10 cellular contexts compared by ENCODE assay signal in genomic region chr14:75861161-75861621, GRCh38.
DNase-seq lines count a peak whose midpoint lies in the region; ATAC-seq and TF ChIP-seq lines count a peak whose summit lies in the region.
"Had no signal": no experiment of that assay in that cellular context is flagged by ENCODE, and none has a peak within 500 bp of the region (broad histone marks: within the 10 kb centered on the region; RNA-seq: fewer than 3 reads in every experiment).

No MANE protein-coding gene starts in this region.

- H3K9me3 ChIP-seq in IMR-90 (ENCODE audit: control insufficient read depth, insufficient read depth, low read length) (no peaks in the 10 kb centered on the region), left lung (no peaks in the 10 kb centered on the region)

- CTCF ChIA-PET in IMR-90 (lab: Yijun Ruan, JAX), result interaction anchor here (1.7 kb wide), 1 partner anchor 23 kb away, joined by 4 read pairs; no protein-coding TSS in a partner anchor

- peak overlapping the region; percentile 16 for H2BK5ac ChIP-seq in IMR-90 (ENCODE audit: low read depth, low read length, poor library complexity, severe bottlenecking)

- no peak overlapping the region for H2AK9ac ChIP-seq in IMR-90 (replicated peaks; ENCODE audit: low read depth, low read length, poor library complexity)

- H3K36me3 ChIP-seq in IMR-90 (ENCODE audit: control insufficient read depth, insufficient read depth, low read length) (no peaks in the 10 kb centered on the region), left lung (no peaks in the 10 kb centered on the region)

- peak overlapping the region; percentile 50; the same call in 1 of the 2 replicates for H3K27ac ChIP-seq in IMR-90 (ENCODE audit: insufficient read depth, low read length)
- peak overlapping the region in 1 of 2 donors; percentile 6 for H3K27ac ChIP-seq in left lung

- H4K20me1 ChIP-seq in IMR-90 (ENCODE audit: insufficient read depth, low read length), result no peaks in the 10 kb centered on the region

- peaks cover 8% of the 10 kb centered on the region for H3K9me1 ChIP-seq in IMR-90 (ENCODE audit: insufficient read depth, low read length)

- POLR2A ChIA-PET in IMR-90 (lab: Charles Lee; ENCODE audit: unreplicated experiment), result no interaction called here

- no peak for TF ChIP-seq POLR2A in IMR-90 (IDR thresholded peaks at IDR 0.05; ENCODE audit: low read depth, low read length)

- H4K5ac ChIP-seq in IMR-90 (ENCODE audit: low read depth, low read length), result no peak overlapping the region

- no peaks in the 10 kb centered on the region; a peak in 1 of 4 replicates for H3K79me1 ChIP-seq in IMR-90 (ENCODE audit: low read depth in 1 of 2, low read length in 2 of 2)

- no peak overlapping the region for H2AK5ac ChIP-seq in IMR-90 (ENCODE audit: low read depth, low read length)

- peak; percentile 23 for DNase-seq in AG08396 (ENCODE audit: low spot score)
- DNase-seq in IMR-90, result peak; percentile 87
- DNase-seq in cerebellum (ENCODE audit: low spot score), result peak; percentile 10
- DNase-seq in left lung, result no peak
- DNase-seq in NCI-H2107 (lab: John Stamatoyannopoulos, UW), result no peak
- DNase-seq in activated naive CD4-positive, alpha-beta T cell treated with anti-CD3 and anti-CD28 coated beads, Interleukin-2, amount 50 U/mL, for 16 hours, result no peak
- no peak for DNase-seq in SKM-1 (lab: John Stamatoyannopoulos, UW; ENCODE audit: unreplicated experiment)
- DNase-seq: activated effector memory CD4-positive, alpha-beta T cell treated with Interleukin-2 at 50 U/mL for 16 hours; stimulated activated CD4-positive, alpha-beta T cell treated with anti-CD3 and anti-CD28 coated beads, Interleukin-2, amount 100 ng/mL, for 48 hours had no signal

- in situ Hi-C loops in IMR-90 (cut with MboI; ENCODE audit: low sequenced_read_pairs), result no loop called here

- H3K14ac ChIP-seq in IMR-90 (replicated peaks; ENCODE audit: low read depth, low read length), result peak overlapping the region; percentile 3; the same call in 1 of the 2 replicates

- H3K56ac ChIP-seq in IMR-90 (ENCODE audit: extremely low read depth, insufficient read depth, low read length), result no peak overlapping the region

- H3K9ac ChIP-seq in IMR-90 (ENCODE audit: low read depth, low read length), result no peak overlapping the region

- ATAC-seq in IMR-90 (ENCODE audit: low read depth) (peak; percentile 65), left lung (peak; percentile 96), HG03039 (IDR thresholded peaks at IDR 0.05; ENCODE audit: unreplicated experiment) (no peak)

- H3K27me3 ChIP-seq in IMR-90 (ENCODE audit: control insufficient read depth, insufficient read depth, low read length), result no peaks in the 10 kb centered on the region
- no peaks in the 10 kb centered on the region for H3K27me3 ChIP-seq in left lung

- peak overlapping the region; percentile 22; the same call in 1 of the 2 replicates for H3K4ac ChIP-seq in IMR-90 (ENCODE audit: low read depth, low read length)

- no TSS peak for BruUV-seq in IMR-90 (replicated peaks; lab: Mats Ljungman, UMichigan)

- intact Hi-C loops in IMR-90 (cut with micrococcal nuclease) (no loop called here), left lung (cut with DNase I) (no loop called here)

- H3K18ac ChIP-seq in IMR-90 (ENCODE audit: low read depth, low read length), result no peak overlapping the region; the same call in 1 of the 2 replicates

- H3K4me2 ChIP-seq in IMR-90 (ENCODE audit: low read depth, low read length), result peak overlapping the region; percentile 63

- H2AFZ ChIP-seq in IMR-90 (replicated peaks; ENCODE audit: low read length, poor library complexity), result peak overlapping the region; percentile 58

- H4K91ac ChIP-seq in IMR-90 (ENCODE audit: insufficient read depth, low read depth, low read length), result no peak overlapping the region

- 0% methylated on average over 1 of the region's 4 CpGs; no CpG with 5 or more reads in 1 of the 2 experiments for WGBS in IMR-90 (ENCODE audit: extremely low coverage in 2 of 2, insufficient read length in 1 of 2), 2 experiments

- dilution Hi-C loops in IMR-90 (cut with HindIII; ENCODE audit: low sequenced_read_pairs, unreplicated experiment), result no loop called here

- H3K23ac ChIP-seq in IMR-90 (ENCODE audit: low read depth, low read length), result peak overlapping the region; percentile 41; the same call in 1 of the 2 replicates

- H4K8ac ChIP-seq in IMR-90 (ENCODE audit: low read depth in 2 of 2, low read length in 2 of 2), result peak overlapping the region in 1 of 2 experiments; percentile 21; a peak in 1 of 4 replicates

- H2BK20ac ChIP-seq in IMR-90 (ENCODE audit: low read depth, low read length), result peak overlapping the region; percentile 24; the same call in 1 of the 2 replicates

- H3K4me1 ChIP-seq in IMR-90 (ENCODE audit: control insufficient read depth, insufficient read depth, low read length) (peaks cover 17% of the 10 kb centered on the region), left lung (peaks cover 0 to 7% of the 10 kb centered on the region in 2 donors)

- H2BK120ac ChIP-seq in IMR-90 (ENCODE audit: low read depth, low read length), result peak overlapping the region; percentile 63; the same call in 1 of the 2 replicates

- TF ChIP-seq CTCF in IMR-90 (conservative IDR thresholded peaks at IDR 0.05; ENCODE audit: low read depth, low read length) (no peak), left lung (IDR thresholded peaks at IDR 0.05) (no peak)

- no peak overlapping the region for H3K4me3 ChIP-seq in IMR-90 (ENCODE audit: insufficient read depth, low read depth, low read length)
- no peak overlapping the region for H3K4me3 ChIP-seq in left lung

- no peak for TF ChIP-seq RAD21 in IMR-90 (IDR thresholded peaks at IDR 0.05; ENCODE audit: low read length)

- 0 out of 3 replicates have a peak overlapping the region, but pooled peaks have one; percentile 6 for H2BK15ac ChIP-seq in IMR-90 (ENCODE audit: low read depth, low read length)

TF ChIP-seq in IMR-90, 13 proteins besides CTCF, POLR2A, EP300 and RAD21:
- TF ChIP-seq NFE2L2 (IDR thresholded peaks at IDR 0.05; ENCODE audit: low read depth, low read length), result no peak
- TF ChIP-seq CEBPB (IDR thresholded peaks at IDR 0.05; ENCODE audit: low read depth, low read length), result peak; percentile 91
- TF ChIP-seq MAZ (IDR thresholded peaks at IDR 0.05; ENCODE audit: borderline replicate concordance, low read depth, low read length), result 0 out of 2 replicates have a peak, but pooled peaks have one; percentile 12
- TF ChIP-seq MAFK (IDR thresholded peaks at IDR 0.05; ENCODE audit: low read depth, low read length), result no peak
- TF ChIP-seq USF2 (IDR thresholded peaks at IDR 0.05; ENCODE audit: low read depth, low read length), result no peak
- TF ChIP-seq RFX5 (IDR thresholded peaks at IDR 0.05; ENCODE audit: low read depth, low read length), result no peak
- TF ChIP-seq, protein P1, sequence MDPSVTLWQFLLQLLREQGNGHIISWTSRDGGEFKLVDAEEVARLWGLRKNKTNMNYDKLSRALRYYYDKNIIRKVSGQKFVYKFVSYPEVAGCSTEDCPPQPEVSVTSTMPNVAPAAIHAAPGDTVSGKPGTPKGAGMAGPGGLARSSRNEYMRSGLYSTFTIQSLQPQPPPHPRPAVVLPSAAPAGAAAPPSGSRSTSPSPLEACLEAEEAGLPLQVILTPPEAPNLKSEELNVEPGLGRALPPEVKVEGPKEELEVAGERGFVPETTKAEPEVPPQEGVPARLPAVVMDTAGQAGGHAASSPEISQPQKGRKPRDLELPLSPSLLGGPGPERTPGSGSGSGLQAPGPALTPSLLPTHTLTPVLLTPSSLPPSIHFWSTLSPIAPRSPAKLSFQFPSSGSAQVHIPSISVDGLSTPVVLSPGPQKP (IDR thresholded peaks at IDR 0.05; ENCODE audit: borderline replicate concordance, low read depth, low read length), result no peak
- TF ChIP-seq FOS (IDR thresholded peaks at IDR 0.05; ENCODE audit: low read depth, low read length), result peak; percentile 42

Comparison
In these comparisons a context has a peak if more than half of its experiments do, and no peak if none do; other contexts are left out.
1. DNase-seq: peak in AG08396 (single experiment), IMR-90 (single experiment) and cerebellum (single experiment); none in left lung (0 of 2), NCI-H2107 (single experiment), activated naive CD4-positive, alpha-beta T cell treated with anti-CD3 and anti-CD28 coated beads, Interleukin-2, amount 50 U/mL, for 16 hours (single experiment) and SKM-1 (single experiment).